In the genomic region with DNA sequence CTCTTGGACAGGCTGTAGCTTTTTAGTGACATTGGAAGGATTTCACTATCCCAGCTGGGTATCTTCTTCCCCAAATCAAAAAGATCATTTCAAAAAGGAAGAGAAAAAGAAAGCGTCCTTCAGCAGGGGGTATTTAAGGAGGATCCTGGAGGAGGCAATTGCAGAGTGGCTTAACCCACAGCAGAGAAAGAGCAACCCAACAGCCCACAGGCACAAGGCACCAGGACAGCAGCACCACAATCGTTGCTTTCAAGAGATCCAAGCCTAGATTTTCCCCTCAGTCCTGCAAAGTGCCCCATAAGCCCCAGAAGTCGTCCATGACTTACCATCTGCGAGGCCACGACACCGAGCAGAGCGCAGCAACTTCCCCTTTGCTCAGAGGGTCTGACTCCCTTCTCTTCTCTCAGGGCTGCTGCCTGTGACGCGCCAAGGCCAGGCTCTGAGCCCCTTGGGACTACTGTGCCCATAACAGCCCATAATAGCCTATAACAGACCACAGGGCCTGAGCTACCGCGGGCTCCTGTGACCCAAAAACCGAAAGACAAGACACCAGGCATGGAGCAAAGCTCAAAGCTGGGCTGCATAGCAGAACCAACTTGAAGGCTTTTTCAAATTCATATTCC, we compare ENCODE assay signal across 9 cellular contexts. TPM values are rescaled to one million over a fixed set of nuclear protein-coding genes. Genes with fewer than 3 reads are reported as not detected.
DNase-seq lines count a peak whose midpoint lies in the region; ATAC-seq and TF ChIP-seq lines count a peak whose summit lies in the region.
"Had no signal": no experiment of that assay in that cellular context is flagged by ENCODE, and none has a peak within 500 bp of the region (broad histone marks: within the 10 kb centered on the region; RNA-seq: fewer than 3 reads in every experiment).

No MANE protein-coding gene starts in this region.

- H3K27me3 Mint-ChIP-seq in memory B cell, result no peaks in the 10 kb centered on the region

- DNase-seq in KBM-7, result peak; percentile 79
- DNase-seq in memory B cell (ENCODE audit: low spot score in 2 of 2), result peak; percentile 69 to 83
- no peak for DNase-seq in NCI-H510A (lab: John Stamatoyannopoulos, UW)
- no peak for DNase-seq in NCI-H446 treated with DMSO at 0.1 percent for 48 hours (lab: John Stamatoyannopoulos, UW)
- no peak for DNase-seq in ureter (ENCODE audit: low spot score)
- no peak for DNase-seq in MG63

- H3K9me3 Mint-ChIP-seq in memory B cell, result no peaks in the 10 kb centered on the region
- H3K9me3 Mint-ChIP-seq: nephron had no signal

- no peaks in the 10 kb centered on the region; the same call in 1 of the 2 replicates for H3K27me3 ChIP-seq in MG63

- H3K4me1 Mint-ChIP-seq in memory B cell, result peaks cover 63% of the 10 kb centered on the region
- H3K4me1 Mint-ChIP-seq: nephron had no signal

- no peaks in the 10 kb centered on the region for H3K36me3 ChIP-seq in MG63

- H3K36me3 Mint-ChIP-seq in memory B cell, result peaks cover 8% of the 10 kb centered on the region

- in situ Hi-C loops in KBM-7 (cut with MboI; ENCODE audit: low pct_unique_long_range_greater_than_20kb, low sequenced_read_pairs), result no loop called here

- H3K9me3 ChIP-seq in MG63, result no peaks in the 10 kb centered on the region

- peak; percentile 58 for TF ChIP-seq POLR2A in GM18526 (IDR thresholded peaks at IDR 0.05; ENCODE audit: extremely low read depth, insufficient read length)

- peak overlapping the region; percentile 98 for H3K27ac Mint-ChIP-seq in memory B cell
- H3K27ac Mint-ChIP-seq: nephron had no signal

- peak overlapping the region; percentile 97 for H3K4me3 Mint-ChIP-seq in memory B cell
- H3K4me3 Mint-ChIP-seq: nephron had no signal

- no peak overlapping the region for H3K4me3 ChIP-seq in MG63

- peak; percentile 67 for ATAC-seq in GM21825 (IDR thresholded peaks at IDR 0.05; ENCODE audit: unreplicated experiment)
- peak; percentile 92 for ATAC-seq in memory B cell (ENCODE audit: low read depth)

RNA-seq across cellular contexts. Expression of a gene that starts 19.7 kb away (rescaled TPM):
- 3.3 TPM for total RNA-seq in ureter
- total RNA-seq in MG63 (2014; rRNA removed; shearing (Covaris generic); ENCODE audit: low replicate concordance), result 0.02 and 1.2 TPM in 2 replicates

Comparison
In these comparisons a context has a peak if more than half of its experiments do, and no peak if none do; other contexts are left out.
1. DNase-seq: peak in KBM-7 (single experiment) and memory B cell (2 of 2); none in NCI-H510A (single experiment), NCI-H446 treated with DMSO at 0.1 percent for 48 hours (single experiment), ureter (single experiment) and MG63 (single experiment).